12 cellular contexts compared by ENCODE assay signal in genomic region chr3:13536832-13537231, GRCh38. TPM values are rescaled to one million over a fixed set of nuclear protein-coding genes. Genes with fewer than 3 reads are reported as not detected.
A peak's percentile ranks its signal among the peaks of the same experiment; 100 is the strongest.
DNase-seq lines count a peak whose midpoint lies in the region; ATAC-seq and TF ChIP-seq lines count a peak whose summit lies in the region.
"Had no signal": no experiment of that assay in that cellular context is flagged by ENCODE, and none has a peak within 500 bp of the region (broad histone marks: within the 10 kb centered on the region; RNA-seq: fewer than 3 reads in every experiment).

No MANE protein-coding gene starts in this region.

- H3K4me3 ChIP-seq in SJSA1 (no peak overlapping the region), hepatocyte (no peak overlapping the region), tibial artery (no peak overlapping the region), psoas muscle (no peak overlapping the region)
- H3K4me3 ChIP-seq: uterus had no signal

- H3K4me1 Mint-ChIP-seq in activated naive CD8-positive, alpha-beta T cell treated with anti-CD3 and anti-CD28 coated beads, Interleukin-2, amount 10 ng/mL, durations not matched to agents 7 days and 5 days = peaks cover 9% of the 10 kb centered on the region
- H3K4me1 Mint-ChIP-seq in activated naive CD8-positive, alpha-beta T cell treated with anti-CD3 and anti-CD28 coated beads for 36 hours = peaks cover 8% of the 10 kb centered on the region
- H3K4me1 Mint-ChIP-seq: B cell had no signal

- H3K27me3 ChIP-seq in SJSA1 (replicated peaks) (no peaks in the 10 kb centered on the region), hepatocyte (no peaks in the 10 kb centered on the region), tibial artery (no peaks in the 10 kb centered on the region), psoas muscle (ENCODE audit: insufficient read depth in 3 of 3, low read length in 2 of 3) (peaks cover 0 to 13% (median 4%) of the 10 kb centered on the region in 3 donors)
- H3K27me3 ChIP-seq: uterus had no signal

- 38% methylated on average over 8 of the region's 8 CpGs for WGBS in hepatocyte (ENCODE audit: low lambda C conversion rate, missing lambda C conversion rate)
- WGBS in psoas muscle, 3 donors = 45 to 51% (median 51%) methylated on average over 8 of the region's 8 CpGs

- no peak for DNase-seq in activated naive CD8-positive, alpha-beta T cell treated with anti-CD3 and anti-CD28 coated beads, Interleukin-2, amount 10 ng/mL, durations not matched to agents 7 days and 5 days
- no peak for DNase-seq in activated naive CD8-positive, alpha-beta T cell treated with anti-CD3 and anti-CD28 coated beads for 36 hours
- DNase-seq in SJSA1 (ENCODE audit: low read depth in 1 of 2, low spot score in 2 of 2) (no peak), hepatocyte (ENCODE audit: low spot score) (no peak), tibial artery (no peak), psoas muscle (no peak), medulla oblongata (ENCODE audit: extremely low spot score) (no peak), hepatic stellate cell (ENCODE audit: low spot score) (no peak)
- DNase-seq: activated CD8-positive, alpha-beta memory T cell treated with anti-CD3 and anti-CD28 coated beads, Interleukin-2, amount 50 U/mL, for 48 hours; NCI-H1436 treated with DMSO at 0.1 percent for 48 hours had no signal

- H3K4me2 ChIP-seq in hepatocyte = no peak overlapping the region

- H3K4me3 Mint-ChIP-seq in activated naive CD8-positive, alpha-beta T cell treated with anti-CD3 and anti-CD28 coated beads, Interleukin-2, amount 10 ng/mL, durations not matched to agents 7 days and 5 days = no peak overlapping the region
- no peak overlapping the region for H3K4me3 Mint-ChIP-seq in activated naive CD8-positive, alpha-beta T cell treated with anti-CD3 and anti-CD28 coated beads for 36 hours
- H3K4me3 Mint-ChIP-seq: B cell had no signal

- H3K79me2 ChIP-seq in hepatocyte = no peaks in the 10 kb centered on the region

- intact Hi-C loops in tibial artery (cut with DNase I; ENCODE audit: low total_unique reads) (no loop called here), psoas muscle (cut with DNase I) (no loop called here)

- peaks cover 51% of the 10 kb centered on the region for H3K4me1 ChIP-seq in SJSA1 (replicated peaks)
- H3K4me1 ChIP-seq in hepatocyte (ENCODE audit: insufficient read depth) = no peaks in the 10 kb centered on the region
- peaks cover 0 to 26% (median 10%) of the 10 kb centered on the region in 4 donors for H3K4me1 ChIP-seq in tibial artery
- no peaks in the 10 kb centered on the region for H3K4me1 ChIP-seq in psoas muscle
- H3K4me1 ChIP-seq: uterus had no signal

- POLR2A ChIA-PET in activated naive CD8-positive, alpha-beta T cell treated with anti-CD3 and anti-CD28 coated beads, Interleukin-2, amount 10 ng/mL, durations not matched to agents 7 days and 5 days (lab: Charles Lee) = no interaction called here

- H2AFZ ChIP-seq in hepatocyte = no peak overlapping the region

- no peaks in the 10 kb centered on the region for H3K9me2 ChIP-seq in hepatocyte (replicated peaks; ENCODE audit: insufficient read depth)

- H3K36me3 ChIP-seq in SJSA1 = no peaks in the 10 kb centered on the region
- no peaks in the 10 kb centered on the region for H3K36me3 ChIP-seq in hepatocyte (replicated peaks; ENCODE audit: insufficient read depth, low read depth)
- H3K36me3 ChIP-seq in tibial artery = no peaks in the 10 kb centered on the region
- H3K36me3 ChIP-seq in psoas muscle (ENCODE audit: insufficient read depth in 1 of 2, low read depth in 1 of 2) = no peaks in the 10 kb centered on the region
- H3K36me3 ChIP-seq: uterus had no signal

- no peaks in the 10 kb centered on the region for H4K20me1 ChIP-seq in hepatocyte (ENCODE audit: insufficient read depth, poor library complexity, severe bottlenecking)

- peaks cover 3% of the 10 kb centered on the region for H3K36me3 Mint-ChIP-seq in activated naive CD8-positive, alpha-beta T cell treated with anti-CD3 and anti-CD28 coated beads, Interleukin-2, amount 10 ng/mL, durations not matched to agents 7 days and 5 days
- peaks cover 3% of the 10 kb centered on the region for H3K36me3 Mint-ChIP-seq in activated naive CD8-positive, alpha-beta T cell treated with anti-CD3 and anti-CD28 coated beads for 36 hours

- H3K9me3 ChIP-seq in SJSA1 (replicated peaks) = no peaks in the 10 kb centered on the region
- no peaks in the 10 kb centered on the region for H3K9me3 ChIP-seq in hepatocyte (ENCODE audit: low read depth)
- H3K9me3 ChIP-seq in tibial artery = no peaks in the 10 kb centered on the region
- no peaks in the 10 kb centered on the region for H3K9me3 ChIP-seq in psoas muscle
- H3K9me3 ChIP-seq: uterus had no signal

- peaks cover 22% of the 10 kb centered on the region for H3K27me3 Mint-ChIP-seq in activated naive CD8-positive, alpha-beta T cell treated with anti-CD3 and anti-CD28 coated beads, Interleukin-2, amount 10 ng/mL, durations not matched to agents 7 days and 5 days
- H3K27me3 Mint-ChIP-seq in activated naive CD8-positive, alpha-beta T cell treated with anti-CD3 and anti-CD28 coated beads for 36 hours = peaks cover 7% of the 10 kb centered on the region

- TF ChIP-seq CTCF in hepatocyte (IDR thresholded peaks at IDR 0.05; ENCODE audit: poor library complexity) (no peak), tibial artery (IDR thresholded peaks at IDR 0.05) (no peak), psoas muscle (IDR thresholded peaks at IDR 0.05) (no peak)

- peaks cover 6% of the 10 kb centered on the region for H3K9me3 Mint-ChIP-seq in activated naive CD8-positive, alpha-beta T cell treated with anti-CD3 and anti-CD28 coated beads, Interleukin-2, amount 10 ng/mL, durations not matched to agents 7 days and 5 days
- H3K9me3 Mint-ChIP-seq in activated naive CD8-positive, alpha-beta T cell treated with anti-CD3 and anti-CD28 coated beads for 36 hours = peaks cover 13% of the 10 kb centered on the region

- H3K27ac ChIP-seq in SJSA1 (peak overlapping the region; percentile 98), hepatocyte (peak overlapping the region; percentile 31), tibial artery (peak overlapping the region; percentile 22 to 52), psoas muscle (no peak overlapping the region)
- H3K27ac ChIP-seq: uterus had no signal

- no peak overlapping the region for H3K27ac Mint-ChIP-seq in activated naive CD8-positive, alpha-beta T cell treated with anti-CD3 and anti-CD28 coated beads, Interleukin-2, amount 10 ng/mL, durations not matched to agents 7 days and 5 days
- H3K27ac Mint-ChIP-seq in activated naive CD8-positive, alpha-beta T cell treated with anti-CD3 and anti-CD28 coated beads for 36 hours = no peak overlapping the region
- H3K27ac Mint-ChIP-seq: B cell had no signal

- peak; percentile 36 for ATAC-seq in activated naive CD8-positive, alpha-beta T cell treated with anti-CD3 and anti-CD28 coated beads, Interleukin-2, amount 10 ng/mL, durations not matched to agents 7 days and 5 days (ENCODE audit: low read depth)
- ATAC-seq in psoas muscle = no peak

RNA-seq across cellular contexts. Expression of gene FBLN2, which starts 12.1 kb away (rescaled TPM):
- total RNA-seq in activated naive CD8-positive, alpha-beta T cell treated with anti-CD3 and anti-CD28 coated beads, Interleukin-2, amount 10 ng/mL, durations not matched to agents 7 days and 5 days = 1 to 10 TPM; 2.6 to 2.7 TPM
- 1 to 10 TPM; 1.9 to 3.1 TPM for total RNA-seq in activated naive CD8-positive, alpha-beta T cell treated with anti-CD3 and anti-CD28 coated beads for 36 hours
- total RNA-seq in SJSA1 (2014; rRNA removed; shearing (Covaris generic)) = 7.4 and 8.5 TPM in 2 replicates
- total RNA-seq in hepatocyte = 73.8 and 75.8 TPM in 2 replicates
- polyA plus RNA-seq in hepatocyte = 76.2 and 85.6 TPM in 2 replicates
- 10 to 100 TPM; 24.9 to 59.4 (median 29.7) TPM for total RNA-seq in psoas muscle
- 10 to 100 TPM; 12.8 to 16.1 (median 14.7) TPM for polyA plus RNA-seq in psoas muscle

RNA-seq across cellular contexts. Expression of gene HDAC11, which starts 56.7 kb away (rescaled TPM):
- 1 to 10 TPM; 4.1 to 4.9 TPM for total RNA-seq in activated naive CD8-positive, alpha-beta T cell treated with anti-CD3 and anti-CD28 coated beads, Interleukin-2, amount 10 ng/mL, durations not matched to agents 7 days and 5 days
- total RNA-seq in activated naive CD8-positive, alpha-beta T cell treated with anti-CD3 and anti-CD28 coated beads for 36 hours = 1 to 10 TPM; 1.6 to 2.7 TPM
- 4.8 and 8.1 TPM in 2 replicates for total RNA-seq in SJSA1 (2014; rRNA removed; shearing (Covaris generic))
- 8.1 and 8.4 TPM in 2 replicates for total RNA-seq in hepatocyte
- 12.3 and 17.2 TPM in 2 replicates for polyA plus RNA-seq in hepatocyte
- 10 to 100 TPM; 16.5 to 24.8 (median 21.2) TPM for total RNA-seq in psoas muscle
- 10 to 100 TPM in 2 of 3 donors, 1 to 10 TPM in 1; 9.2 to 29.6 (median 22.3) TPM for polyA plus RNA-seq in psoas muscle
